Comparison of ENCODE assay signal across 8 cellular contexts in genomic region chr7:55254596-55255500, GRCh38.
DNase-seq lines count a peak whose midpoint lies in the region; ATAC-seq, FAIRE-seq and TF ChIP-seq lines count a peak whose summit lies in the region.

No MANE protein-coding gene starts in this region.

- H4K20me1 ChIP-seq in endothelial cell of umbilical vein (replicated peaks; ENCODE audit: control insufficient read depth, extremely low read depth, insufficient read depth, low read length), result no peaks in the 10 kb centered on the region

- H3K27ac ChIP-seq in endothelial cell of umbilical vein (ENCODE audit: insufficient read depth, low read depth, low read length), result no peak overlapping the region

- peak; percentile 81 for ATAC-seq in GM19324 (IDR thresholded peaks at IDR 0.05; ENCODE audit: low FRiP score, unreplicated experiment)
- ATAC-seq in HG03432 (IDR thresholded peaks at IDR 0.05; ENCODE audit: unreplicated experiment), result peak; percentile 85

- H3K4me3 ChIP-seq in BJ (ENCODE audit: low read depth, low read length) (peak overlapping the region; percentile 52), endothelial cell of umbilical vein (replicated peaks in 1 of 3; ENCODE audit: insufficient read depth in 1 of 3, low read depth in 1 of 3, low read length in 3 of 3) (peak overlapping the region; percentile 23 to 75 (median 39))

- H3K9me1 ChIP-seq in endothelial cell of umbilical vein (replicated peaks; ENCODE audit: control insufficient read depth, extremely low read depth, insufficient read depth, low read length), result no peaks in the 10 kb centered on the region

- FAIRE-seq in endothelial cell of umbilical vein (lab: Jason Lieb, UNC), result peak; percentile 76

- peak overlapping the region; percentile 53 for H3K9ac ChIP-seq in endothelial cell of umbilical vein (replicated peaks; ENCODE audit: extremely low read depth, insufficient read depth, low read length)

- dilution Hi-C loops in endothelial cell of umbilical vein (cut with MboI; ENCODE audit: extremely low pct_ligation_motif_present, low sequenced_read_pairs), result loop anchor here (10.0 kb wide), 1 partner anchor 480 kb away; no protein-coding TSS in a partner anchor

- H3K79me2 ChIP-seq in endothelial cell of umbilical vein (ENCODE audit: control insufficient read depth, insufficient read depth, low read length), result no peaks in the 10 kb centered on the region

- DNase-seq in BJ (ENCODE audit: low read depth), result no peak
- DNase-seq in NCI-H748 treated with DMSO at 0.1 percent for 48 hours (lab: John Stamatoyannopoulos, UW), result peak; percentile 71
- DNase-seq in activated CD8-positive, alpha-beta memory T cell treated with anti-CD3 and anti-CD28 coated beads, Interleukin-2, amount 50 U/mL, for 48 hours, result peak; percentile 93
- DNase-seq in endothelial cell of umbilical vein (ENCODE audit: low read depth, low spot score), result peak; percentile 62
- DNase-seq in midbrain (lab: John Stamatoyannopoulos, UW), result peak; percentile 85
- peak; percentile 25 to 41 for DNase-seq in stimulated activated CD8-positive, alpha-beta memory T cell treated with anti-CD3 and anti-CD28 coated beads, Interleukin-2, amount 100 ng/mL, for 1 hour (ENCODE audit: low read depth in 2 of 2)

- no peaks in the 10 kb centered on the region for H3K27me3 ChIP-seq in BJ (ENCODE audit: control insufficient read depth, insufficient read depth, low read length)
- H3K27me3 ChIP-seq in endothelial cell of umbilical vein (ENCODE audit: control insufficient read depth in 2 of 2, insufficient read depth in 2 of 2, low read length in 2 of 2), result peaks cover 40 to 50% of the 10 kb centered on the region in 2 experiments

- no peaks in the 10 kb centered on the region for H3K9me3 ChIP-seq in endothelial cell of umbilical vein (replicated peaks; ENCODE audit: control insufficient read depth, insufficient read depth, low read length)

- H3K4me2 ChIP-seq in endothelial cell of umbilical vein (ENCODE audit: insufficient read depth, low read length), result peak overlapping the region; percentile 90

- peaks cover 9% of the 10 kb centered on the region for H3K4me1 ChIP-seq in endothelial cell of umbilical vein (ENCODE audit: control insufficient read depth, extremely low read depth, insufficient read depth, low read length)

- POLR2A ChIA-PET in BJ (lab: Charles Lee), result no interaction called here
- POLR2A ChIA-PET in endothelial cell of umbilical vein (lab: Charles Lee), result interaction anchor here (1.0 to 1.3 kb wide), 2 partner anchors 189 to 496 kb away, joined by 3 to 7 read pairs; partner anchors contain the start of gene SEC61G

- no peaks in the 10 kb centered on the region for H3K36me3 ChIP-seq in BJ (ENCODE audit: control insufficient read depth, insufficient read depth, low read length)
- H3K36me3 ChIP-seq in endothelial cell of umbilical vein (ENCODE audit: control insufficient read depth in 2 of 2, extremely low read depth in 1 of 2, insufficient read depth in 2 of 2, low read length in 2 of 2), result no peaks in the 10 kb centered on the region

- BruUV-seq in endothelial cell of umbilical vein (replicated peaks; lab: Mats Ljungman, UMichigan), result no TSS peak

- TF ChIP-seq POLR2A in endothelial cell of umbilical vein (IDR thresholded peaks at IDR 0.05; ENCODE audit: low read depth, low read length), result no peak

- peak overlapping the region; percentile 99 for H2AFZ ChIP-seq in endothelial cell of umbilical vein (ENCODE audit: low read depth, low read length)

- TF ChIP-seq CTCF in BJ (IDR thresholded peaks at IDR 0.05; ENCODE audit: insufficient read depth, low read depth, low read length), result peak; percentile 68
- peak; percentile 92 for TF ChIP-seq CTCF in endothelial cell of umbilical vein (IDR thresholded peaks at IDR 0.05; ENCODE audit: extremely low read depth in 1 of 2, insufficient read depth in 1 of 2, low read depth in 1 of 2, low read length in 2 of 2)

- intact Hi-C loops in endothelial cell of umbilical vein (cut with micrococcal nuclease), result loop anchor here (1.0 to 2.0 kb wide), 11 partner anchors 62 to 481 kb away; partner anchors contain the start of gene EGFR

- CTCF ChIA-PET in BJ (lab: Yijun Ruan, JAX) (interaction anchor here (0.6 to 6.0 kb wide), 102 partner anchors 8 to 498 kb away, joined by 3 to 398 read pairs (median 5); partner anchors contain the start of genes EGFR and SEC61G), endothelial cell of umbilical vein (lab: Charles Lee) (interaction anchor here (0.6 to 6.0 kb wide), 108 partner anchors 9 to 494 kb away, joined by 3 to 406 read pairs (median 5); partner anchors contain the start of genes EGFR, SEC61G and VOPP1)

TF ChIP-seq in endothelial cell of umbilical vein, 7 proteins besides CTCF, POLR2A, EP300 and RAD21:
- TF ChIP-seq MAX (IDR thresholded peaks at IDR 0.05; ENCODE audit: insufficient read depth, insufficient read length) (no peak), FOS (IDR thresholded peaks at IDR 0.05; ENCODE audit: borderline replicate concordance, insufficient read depth, low read length) (no peak), EZH2 (IDR thresholded peaks at IDR 0.05; ENCODE audit: borderline replicate concordance, low read depth, low read length, severe bottlenecking) (no peak), MYC (IDR thresholded peaks at IDR 0.05; ENCODE audit: low read depth, low read length) (no peak), POLR2AphosphoS5 (IDR thresholded peaks at IDR 0.05; ENCODE audit: insufficient read depth, low read depth, low read length) (no peak), GATA2 (IDR thresholded peaks at IDR 0.05; ENCODE audit: insufficient read depth, insufficient read length, low read depth, low read length) (no peak), JUN (IDR thresholded peaks at IDR 0.05; ENCODE audit: borderline replicate concordance, insufficient read depth, insufficient read length, low read depth) (no peak)
